In genomic region chr4:53240573-53240972, GRCh38 we compare ENCODE assay signal across 22 cellular contexts.
"Had no signal": no experiment of that assay in that cellular context is flagged by ENCODE, and none has a peak within 500 bp of the region (broad histone marks: within the 10 kb centered on the region; RNA-seq: fewer than 3 reads in every experiment).

No MANE protein-coding gene starts in this region.

- DNase-seq: caudate nucleus; cortex of kidney; effector memory CD4-positive, alpha-beta T cell; gastrocnemius medialis; glutamatergic neuron; immature natural killer cell; left lung; lower lobe of right lung; natural killer cell; right lobe of liver; stimulated activated CD4-positive, alpha-beta T cell treated with anti-CD3 and anti-CD28 coated beads, Interleukin-4, amount 100 ng/mL, for 24 hours; stimulated activated naive CD8-positive, alpha-beta T cell treated with anti-CD3 and anti-CD28 coated beads, Interleukin-15, amount 100 ng/mL, for 72 hours; transverse colon had no signal

- H3K4me1 Mint-ChIP-seq: mesothelial cell of epicardium, neural crest cell had no signal

- H3K36me3 ChIP-seq: esophagus muscularis mucosa, gastrocnemius medialis, left lung, lower lobe of right lung, pancreas, prostate gland, right lobe of liver, thoracic aorta, transverse colon had no signal

- H3K27ac ChIP-seq: epithelial cell of prostate, esophagus muscularis mucosa, gastrocnemius medialis, left lung, lower lobe of right lung, pancreas, prostate gland, right lobe of liver, thoracic aorta, transverse colon had no signal

- ATAC-seq: gastrocnemius medialis; left lung; lower lobe of right lung; natural killer cell; pancreas; right lobe of liver; stimulated activated memory B cell treated with anti-CD40 and anti-IgM and Interleukin-4, amounts not matched to agents 10 μg/mL and 1 μg/mL and 100 μg/mL, for 72 hours; stimulated activated naive CD8-positive, alpha-beta T cell treated with anti-CD3 and anti-CD28 coated beads, Interleukin-15, amount 100 ng/mL, for 72 hours had no signal

- H3K4me3 Mint-ChIP-seq: immature natural killer cell; memory B cell; mesothelial cell of epicardium; natural killer cell; neural crest cell; stimulated activated memory B cell treated with anti-CD40 and anti-IgM and Interleukin-4, amounts not matched to agents 10 μg/mL and 1 μg/mL and 100 μg/mL, for 72 hours; stimulated activated naive CD8-positive, alpha-beta T cell treated with anti-CD3 and anti-CD28 coated beads, Interleukin-15, amount 100 ng/mL, for 72 hours had no signal

- H3K27me3 ChIP-seq: esophagus muscularis mucosa, gastrocnemius medialis, left lung, pancreas, right lobe of liver, transverse colon had no signal

- H3K4me3 ChIP-seq: esophagus muscularis mucosa, gastrocnemius medialis, left lung, lower lobe of right lung, pancreas, prostate gland, right lobe of liver, thoracic aorta, transverse colon had no signal

- H3K27ac Mint-ChIP-seq: immature natural killer cell; memory B cell; mesothelial cell of epicardium; natural killer cell; stimulated activated memory B cell treated with anti-CD40 and anti-IgM and Interleukin-4, amounts not matched to agents 10 μg/mL and 1 μg/mL and 100 μg/mL, for 72 hours; stimulated activated naive CD8-positive, alpha-beta T cell treated with anti-CD3 and anti-CD28 coated beads, Interleukin-15, amount 100 ng/mL, for 72 hours had no signal

- H3K27me3 Mint-ChIP-seq: memory B cell; stimulated activated memory B cell treated with anti-CD40 and anti-IgM and Interleukin-4, amounts not matched to agents 10 μg/mL and 1 μg/mL and 100 μg/mL, for 72 hours; stimulated activated naive CD8-positive, alpha-beta T cell treated with anti-CD3 and anti-CD28 coated beads, Interleukin-15, amount 100 ng/mL, for 72 hours had no signal

- H3K4me1 ChIP-seq: esophagus muscularis mucosa, gastrocnemius medialis, left lung, lower lobe of right lung, pancreas, prostate gland, right lobe of liver, transverse colon had no signal

- H3K9me3 ChIP-seq: gastrocnemius medialis, pancreas, prostate gland, thoracic aorta had no signal
